In the genomic region with DNA sequence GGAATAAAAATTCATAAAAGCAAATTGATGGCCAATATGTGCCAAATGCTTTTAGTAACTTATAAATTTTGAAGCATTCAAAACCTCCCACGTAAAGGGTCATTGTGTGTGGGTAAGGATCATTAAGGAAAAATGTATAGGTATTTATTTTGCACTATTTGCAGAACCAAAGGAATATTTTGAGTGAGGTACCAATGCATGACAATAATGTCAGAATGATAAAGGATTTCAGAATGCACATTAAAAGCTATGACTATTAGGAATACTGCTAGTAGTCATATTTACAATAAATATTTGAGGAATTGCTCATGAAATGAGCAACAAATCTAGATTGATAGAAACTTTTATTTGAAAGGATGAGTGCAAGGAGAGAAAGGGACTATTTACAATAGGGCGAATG, we compare ENCODE assay signal across 29 cellular contexts.
"Had no signal": no experiment of that assay in that cellular context is flagged by ENCODE, and none has a peak within 500 bp of the region (broad histone marks: within the 10 kb centered on the region; RNA-seq: fewer than 3 reads in every experiment).

No MANE protein-coding gene starts in this region.

- H3K9me3 ChIP-seq: ovary, psoas muscle, right lobe of liver, sigmoid colon, stomach, thoracic aorta, thyroid gland, upper lobe of left lung, vagina had no signal

- H2AFZ ChIP-seq: parathyroid adenoma had no signal

- ATAC-seq: naive thymus-derived CD8-positive, alpha-beta T cell; natural killer cell treated with Interleukin-12 subunit alpha and Interleukin-12 subunit beta and Interleukin-15 and Interleukin-18, amount 100 ng/mL, for 72 hours; psoas muscle; right cardiac atrium; right lobe of liver; stimulated activated naive B cell treated with anti-CD40 and anti-IgM and Interleukin-4, amounts not matched to agents 10 μg/mL and 1 μg/mL and 100 μg/mL, for 72 hours had no signal

- H3K4me3 ChIP-seq: ovary, psoas muscle, right lobe of liver, sigmoid colon, stomach, thoracic aorta, thyroid gland, tibial nerve, upper lobe of left lung, vagina had no signal

- H3K36me3 ChIP-seq: ovary, right lobe of liver, sigmoid colon, stomach, thoracic aorta, thyroid gland, tibial nerve, upper lobe of left lung, vagina had no signal

- H3K9ac ChIP-seq: parathyroid adenoma had no signal

- H3K27ac Mint-ChIP-seq: naive thymus-derived CD8-positive, alpha-beta T cell; natural killer cell treated with Interleukin-12 subunit alpha and Interleukin-12 subunit beta and Interleukin-15 and Interleukin-18, amount 100 ng/mL, for 72 hours; nephron progenitor cell; progenitor cell of endocrine pancreas; stimulated activated naive B cell treated with anti-CD40 and anti-IgM and Interleukin-4, amounts not matched to agents 10 μg/mL and 1 μg/mL and 100 μg/mL, for 72 hours; stimulated activated naive CD8-positive, alpha-beta T cell treated with anti-CD3 and anti-CD28 coated beads, Interleukin-15, Interleukin-2, amounts not matched to agents 100 ng/mL and 50 ng/mL, for 24 hours had no signal

- FAIRE-seq: small intestine, urothelium cell line had no signal

- H3K4me1 ChIP-seq: parathyroid adenoma, psoas muscle, right lobe of liver, stomach, thyroid gland, tibial nerve, upper lobe of left lung, vagina had no signal

- H3K4me1 Mint-ChIP-seq: naive thymus-derived CD8-positive, alpha-beta T cell; nephron progenitor cell; neural crest cell; stimulated activated naive B cell treated with anti-CD40 and anti-IgM and Interleukin-4, amounts not matched to agents 10 μg/mL and 1 μg/mL and 100 μg/mL, for 72 hours had no signal

- H3K27me3 Mint-ChIP-seq: naive thymus-derived CD8-positive, alpha-beta T cell; natural killer cell treated with Interleukin-12 subunit alpha and Interleukin-12 subunit beta and Interleukin-15 and Interleukin-18, amount 100 ng/mL, for 72 hours; progenitor cell of endocrine pancreas; stimulated activated naive B cell treated with anti-CD40 and anti-IgM and Interleukin-4, amounts not matched to agents 10 μg/mL and 1 μg/mL and 100 μg/mL, for 72 hours; stimulated activated naive CD8-positive, alpha-beta T cell treated with anti-CD3 and anti-CD28 coated beads, Interleukin-15, Interleukin-2, amounts not matched to agents 100 ng/mL and 50 ng/mL, for 24 hours had no signal

- H3K27me3 ChIP-seq: ovary, right lobe of liver, sigmoid colon, stomach, thyroid gland, tibial nerve, upper lobe of left lung, vagina had no signal

- H3K79me2 ChIP-seq: parathyroid adenoma had no signal

- H3K4me3 Mint-ChIP-seq: naive thymus-derived CD8-positive, alpha-beta T cell; natural killer cell treated with Interleukin-12 subunit alpha and Interleukin-12 subunit beta and Interleukin-15 and Interleukin-18, amount 100 ng/mL, for 72 hours; nephron progenitor cell; neural crest cell; stimulated activated naive B cell treated with anti-CD40 and anti-IgM and Interleukin-4, amounts not matched to agents 10 μg/mL and 1 μg/mL and 100 μg/mL, for 72 hours; stimulated activated naive CD8-positive, alpha-beta T cell treated with anti-CD3 and anti-CD28 coated beads, Interleukin-15, Interleukin-2, amounts not matched to agents 100 ng/mL and 50 ng/mL, for 24 hours had no signal

- DNase-seq: naive thymus-derived CD8-positive, alpha-beta T cell; nephron progenitor cell; occipital lobe; ovary; posterior cingulate gyrus; psoas muscle; right cardiac atrium; right lobe of liver; sigmoid colon; small intestine; stimulated activated CD4-positive, alpha-beta T cell treated with anti-CD3 and anti-CD28 coated beads, Interleukin-15, amount 100 ng/mL, for 24 hours; stimulated activated CD4-positive, alpha-beta T cell treated with anti-CD3 and anti-CD28 coated beads, Interleukin-2, amount 100 ng/mL, for 24 hours; stimulated activated CD4-positive, alpha-beta T cell treated with anti-CD3 and anti-CD28 coated beads, Interleukin-2, amount 100 ng/mL, for 48 hours; stimulated activated CD4-positive, alpha-beta T cell treated with anti-CD3 and anti-CD28 coated beads, Interleukin-4, amount 100 ng/mL, for 24 hours; stimulated activated naive B cell treated with anti-CD40 and anti-IgM and Interleukin-4, amounts not matched to agents 10 μg/mL and 1 μg/mL and 100 μg/mL, for 72 hours; stimulated activated naive CD4-positive, alpha-beta T cell treated with Interleukin-2 at 50 U/mL for 16 hours; stomach; thyroid gland; trophoblast cell; upper lobe of left lung had no signal

- H3K9me3 Mint-ChIP-seq: nephron progenitor cell, neural crest cell had no signal

- H3K27ac ChIP-seq: ovary, parathyroid adenoma, psoas muscle, right lobe of liver, sigmoid colon, stomach, thoracic aorta, thyroid gland, tibial nerve, upper lobe of left lung, vagina had no signal

- H3K36me3 Mint-ChIP-seq: naive thymus-derived CD8-positive, alpha-beta T cell; stimulated activated naive B cell treated with anti-CD40 and anti-IgM and Interleukin-4, amounts not matched to agents 10 μg/mL and 1 μg/mL and 100 μg/mL, for 72 hours had no signal
